8 cellular contexts compared by ENCODE assay signal in genomic region chrX:153763989-153764755, GRCh38. TPM values are rescaled to one million over a fixed set of nuclear protein-coding genes. Genes with fewer than 3 reads are reported as not detected.
DNase-seq lines count a peak whose midpoint lies in the region; ATAC-seq, FAIRE-seq and TF ChIP-seq lines count a peak whose summit lies in the region.

PLXNB3 (plus strand) TSS chrX:153764249; CDS start chrX:153765536, 1,287 bp downstream.

- DNase-seq in A549 (ENCODE audit: low read depth in 1 of 2, low spot score in 1 of 2) (peak; percentile 76 to 77), NAMALWA (ENCODE audit: low spot score) (peak; percentile 67), T follicular helper cell (ENCODE audit: low read depth) (peak; percentile 63), Right ventricle myocardium superior (peak; percentile 87), posterior vena cava (ENCODE audit: low spot score) (peak; percentile 93), upper lobe of left lung (peak; percentile 83 to 90)
- peak; percentile 79 for DNase-seq in activated naive CD8-positive, alpha-beta T cell treated with anti-CD3 and anti-CD28 coated beads, Interleukin-2, amount 50 U/mL, for 24 hours

- POLR2A ChIA-PET in A549 (lab: Yijun Ruan, JAX), result no interaction called here

- TF ChIP-seq CTCF in A549 (IDR thresholded peaks at IDR 0.05) (peak; percentile 77), upper lobe of left lung (IDR thresholded peaks at IDR 0.05) (peak; percentile 78 to 93 (median 86))

- H3K9me3 ChIP-seq in A549 (no peaks in the 10 kb centered on the region), upper lobe of left lung (no peaks in the 10 kb centered on the region)

- no peaks in the 10 kb centered on the region for H3K27me3 ChIP-seq in upper lobe of left lung

- H3K4me1 ChIP-seq in A549 (peaks cover 16% of the 10 kb centered on the region; the same call in 2 of the 3 replicates), upper lobe of left lung (peaks cover 0 to 13% (median 6%) of the 10 kb centered on the region in 4 donors)

- TF ChIP-seq EP300 in A549 (IDR thresholded peaks at IDR 0.05), result no peak
- no peak for TF ChIP-seq EP300 in upper lobe of left lung (IDR thresholded peaks at IDR 0.05)

- ATAC-seq in A549 (peak; percentile 72 to 91), GM18858 (IDR thresholded peaks at IDR 0.05; ENCODE audit: unreplicated experiment) (peak; percentile 60), Right ventricle myocardium superior (ENCODE audit: poor library complexity) (peak; percentile 89), upper lobe of left lung (ENCODE audit: low FRiP score in 2 of 2) (peak; percentile 82 to 90)
- ATAC-seq in activated naive CD8-positive, alpha-beta T cell treated with anti-CD3 and anti-CD28 coated beads, Interleukin-2, amount 50 U/mL, for 24 hours, result peak; percentile 67

- peak within 1 kb of the TSS; percentile 71 for H3K4me2 ChIP-seq in A549

- no peaks in the 10 kb centered on the region for H3K9me3 Mint-ChIP-seq in activated naive CD8-positive, alpha-beta T cell treated with anti-CD3 and anti-CD28 coated beads, Interleukin-2, amount 50 U/mL, for 24 hours

- no peaks in the 10 kb centered on the region for H3K27me3 Mint-ChIP-seq in activated naive CD8-positive, alpha-beta T cell treated with anti-CD3 and anti-CD28 coated beads, Interleukin-2, amount 50 U/mL, for 24 hours

- H3K27ac ChIP-seq in A549 (peak within 1 kb of the TSS; percentile 65 to 82; a peak in 5 of 6 replicates), upper lobe of left lung (peak within 1 kb of the TSS; percentile 35 to 72 (median 59))

- intact Hi-C loops in Right ventricle myocardium superior (cut with DNase I), result loop anchor here (5.0 kb wide), 1 partner anchor 188 kb away; no protein-coding TSS in a partner anchor
- intact Hi-C loops in posterior vena cava (cut with DNase I), result loop anchor here in 1 of 2 donors (2.0 kb wide), 1 partner anchor 189 kb away; no protein-coding TSS in a partner anchor

- H3K36me3 Mint-ChIP-seq in activated naive CD8-positive, alpha-beta T cell treated with anti-CD3 and anti-CD28 coated beads, Interleukin-2, amount 50 U/mL, for 24 hours (ENCODE audit: low read depth), result no peaks in the 10 kb centered on the region

- 77% methylated on average over 6 of the region's 26 CpGs for WGBS in A549 (ENCODE audit: missing lambda C conversion rate)
- WGBS in upper lobe of left lung, 2 donors, result 27% methylated on average over 22 of the region's 26 CpGs; no CpG with 5 or more reads in 1 of the 2 donors

- H3K4me3 ChIP-seq in A549, result 0 out of 3 replicates have a peak within 1 kb of the TSS, but pooled peaks have one; percentile 12
- H3K4me3 ChIP-seq in upper lobe of left lung, result peak within 1 kb of the TSS in 2 of 4 donors; percentile 7 to 38

- no peaks in the 10 kb centered on the region for H3K36me3 ChIP-seq in upper lobe of left lung

- CTCF ChIA-PET in A549 (lab: Yijun Ruan, JAX), result interaction anchor here (0.6 to 4.9 kb wide), 41 partner anchors 9 to 822 kb away, joined by 3 to 46 read pairs (median 4); partner anchors contain the start of genes RENBP and SRPK3

- TF ChIP-seq POLR2A in A549 (IDR thresholded peaks at IDR 0.05; ENCODE audit: low read length) (0 out of 2 replicates have a peak, but pooled peaks have one; percentile 14), upper lobe of left lung (IDR thresholded peaks at IDR 0.05) (no peak)

- no peak within 1 kb of the TSS for H3K27ac Mint-ChIP-seq in activated naive CD8-positive, alpha-beta T cell treated with anti-CD3 and anti-CD28 coated beads, Interleukin-2, amount 50 U/mL, for 24 hours

- no peak within 1 kb of the TSS for H3K4me3 Mint-ChIP-seq in activated naive CD8-positive, alpha-beta T cell treated with anti-CD3 and anti-CD28 coated beads, Interleukin-2, amount 50 U/mL, for 24 hours

- peak; percentile 85 to 92 for TF ChIP-seq RAD21 in A549 (conservative IDR thresholded peaks at IDR 0.05 in 1 of 2, IDR thresholded peaks at IDR 0.05 in 1 of 2)

- peak; percentile 95 for FAIRE-seq in A549 (lab: Jason Lieb, UNC)

- peaks cover 17% of the 10 kb centered on the region for H3K4me1 Mint-ChIP-seq in activated naive CD8-positive, alpha-beta T cell treated with anti-CD3 and anti-CD28 coated beads, Interleukin-2, amount 50 U/mL, for 24 hours

TF ChIP-seq in A549, 52 proteins besides CTCF, POLR2A, EP300 and RAD21:
- TF ChIP-seq BHLHE40 (IDR thresholded peaks at IDR 0.05; ENCODE audit: low read depth, low read length), result no peak
- peak; percentile 73 for TF ChIP-seq SMC3 (IDR thresholded peaks at IDR 0.05)

RNA-seq across cellular contexts. Expression of gene PLXNB3, which starts in this region (rescaled TPM):
- polyA plus RNA-seq in A549 (2011; rRNA removed) (1.1 and 1.2 TPM in 2 replicates), A549 (2017; fragmentation: RNase III; extraction: RNeasy Plus Mini Kit Qiagen cat#74134 plus additional on column Dnase treatment) (2.5 to 3.9 TPM (median 3.1 TPM) in 3 replicates)
- 4.1 and 5.5 TPM in 2 replicates for polyA plus RNA-seq in A549 (2012; cell fraction: cytosol; rRNA removed)
- 16.1 and 22.5 TPM in 2 replicates for polyA plus RNA-seq in A549 (2012; cell fraction: nucleus; rRNA removed)
- 2.0 and 3.2 TPM in 2 replicates for polyA minus RNA-seq in A549 (2011; rRNA and poly(A)+ RNA removed)
- total RNA-seq in Right ventricle myocardium superior (1.5 TPM), posterior vena cava (10 to 100 TPM; 16.8 to 19.1 TPM), upper lobe of left lung (10 to 100 TPM in 1 of 6 donors, 1 to 10 TPM in 5; 1.3 to 21.0 (median 2.9) TPM)
